In the genomic region with DNA sequence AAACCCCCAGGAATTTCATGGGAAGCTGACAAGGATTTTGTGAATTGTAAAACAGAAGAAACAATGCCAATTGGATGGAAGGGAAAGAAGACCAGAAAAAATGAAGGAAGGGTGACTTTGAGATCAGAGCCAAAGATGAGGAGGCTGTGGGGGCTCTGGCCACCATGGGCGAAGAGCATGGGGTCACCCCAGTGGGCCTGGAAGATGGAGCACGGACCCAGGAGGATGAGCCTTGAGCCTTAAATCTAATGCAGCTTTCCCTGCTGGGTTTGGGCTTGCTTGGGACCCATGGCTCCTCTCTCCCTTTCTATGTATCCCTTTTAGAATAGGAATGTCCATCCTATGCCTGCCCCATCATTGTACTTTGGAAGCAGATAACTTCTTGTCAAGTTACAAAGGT, we compare ENCODE assay signal across 19 cellular contexts.
"Had no signal": no experiment of that assay in that cellular context is flagged by ENCODE, and none has a peak within 500 bp of the region (broad histone marks: within the 10 kb centered on the region; RNA-seq: fewer than 3 reads in every experiment).

No MANE protein-coding gene starts in this region.

- H3K36me3 ChIP-seq: colonic mucosa, left ventricle myocardium inferior, sigmoid colon, suprapubic skin, thyroid gland had no signal

- ATAC-seq: left cardiac atrium; stimulated activated naive CD8-positive, alpha-beta T cell treated with anti-CD3 and anti-CD28 coated beads, Interleukin-15, Interleukin-2, amounts not matched to agents 100 U/mL and 50 U/mL, for 24 hours had no signal

- H3K27me3 ChIP-seq: colonic mucosa, hepatocyte, sigmoid colon, suprapubic skin, thyroid gland had no signal

- H3K9me3 ChIP-seq: colonic mucosa, sigmoid colon, suprapubic skin, thyroid gland had no signal

- H3K27ac ChIP-seq: colonic mucosa, hepatocyte, left ventricle myocardium inferior, sigmoid colon, skin epidermis, suprapubic skin, thyroid gland had no signal

- H3K4me1 ChIP-seq: colonic mucosa, left ventricle myocardium inferior, sigmoid colon, suprapubic skin, thyroid gland had no signal

- H3K4me1 Mint-ChIP-seq: endodermal cell, nephron had no signal

- H2AFZ ChIP-seq: hepatocyte had no signal

- H3K27ac Mint-ChIP-seq: endodermal cell, nephron, type B pancreatic cell had no signal

- H3K79me2 ChIP-seq: hepatocyte had no signal

- H3K4me3 Mint-ChIP-seq: endodermal cell, nephron, type B pancreatic cell had no signal

- H3K4me3 ChIP-seq: colonic mucosa, hepatocyte, left ventricle myocardium inferior, lung, sigmoid colon, skin epidermis, suprapubic skin, thyroid gland had no signal

- H3K4me2 ChIP-seq: hepatocyte had no signal

- DNase-seq: colonic mucosa; effector CD4-positive, alpha-beta T cell; endodermal cell; foreskin melanocyte; kidney; left cardiac atrium; left ventricle myocardium inferior; mesenchymal stem cell; midbrain; posterior cingulate gyrus; sigmoid colon; stimulated activated naive CD8-positive, alpha-beta T cell treated with anti-CD3 and anti-CD28 coated beads, Interleukin-15, Interleukin-2, amounts not matched to agents 100 U/mL and 50 U/mL, for 24 hours; thyroid gland had no signal

- H3K27me3 Mint-ChIP-seq: type B pancreatic cell had no signal
